In genomic region chr3:134253475-134254231, GRCh38 we compare ENCODE assay signal across 13 cellular contexts. TPM values are rescaled to one million over a fixed set of nuclear protein-coding genes. Genes with fewer than 3 reads are reported as not detected.
A peak's percentile ranks its signal among the peaks of the same experiment; 100 is the strongest.
DNase-seq lines count a peak whose midpoint lies in the region; ATAC-seq and TF ChIP-seq lines count a peak whose summit lies in the region.
"Had no signal": no experiment of that assay in that cellular context is flagged by ENCODE, and none has a peak within 500 bp of the region (broad histone marks: within the 10 kb centered on the region; RNA-seq: fewer than 3 reads in every experiment).

No MANE protein-coding gene starts in this region.

- no peak for DNase-seq in cardiac muscle cell (ENCODE audit: low read depth in 1 of 2, low spot score in 1 of 2)
- no peak for DNase-seq in Right ventricle myocardium superior
- DNase-seq in RPMI7951 (ENCODE audit: low read depth), result peak; percentile 81
- no peak for DNase-seq in endodermal cell
- no peak for DNase-seq in upper lobe of right lung
- DNase-seq in Kasumi-1 (lab: John Stamatoyannopoulos, UW), result no peak
- no peak for DNase-seq in NCI-H2171 treated with DMSO at 0.1 percent for 48 hours (lab: John Stamatoyannopoulos, UW)
- DNase-seq: activated CD4-positive, alpha-beta T cell treated with anti-CD3 and anti-CD28 coated beads for 1 hour; adrenal gland; hippocampal formation; tibial artery had no signal

- no peak overlapping the region for H3K9ac ChIP-seq in endodermal cell (ENCODE audit: extremely low read depth, low read length, poor library complexity, severe bottlenecking)

- peak overlapping the region; percentile 97 for H3K27ac ChIP-seq in cardiac muscle cell
- H3K27ac ChIP-seq in endodermal cell (ENCODE audit: low read depth, low read length), result no peak overlapping the region
- H3K27ac ChIP-seq in upper lobe of right lung, result no peak overlapping the region

- H3K9me3 Mint-ChIP-seq in endodermal cell, result no peaks in the 10 kb centered on the region

- H3K36me3 ChIP-seq in cardiac muscle cell, result no peaks in the 10 kb centered on the region
- no peaks in the 10 kb centered on the region for H3K36me3 ChIP-seq in endodermal cell (ENCODE audit: control insufficient read depth, insufficient read depth, low read length)
- H3K36me3 ChIP-seq in upper lobe of right lung, result no peaks in the 10 kb centered on the region
- H3K36me3 ChIP-seq: adrenal gland, tibial artery had no signal

- H3K4me3 Mint-ChIP-seq in endodermal cell, result no peak overlapping the region

- H3K27me3 ChIP-seq in cardiac muscle cell (no peaks in the 10 kb centered on the region), endodermal cell (ENCODE audit: control insufficient read depth, insufficient read depth, low read length, poor library complexity, severe bottlenecking) (no peaks in the 10 kb centered on the region), upper lobe of right lung (no peaks in the 10 kb centered on the region)
- H3K27me3 ChIP-seq: adrenal gland, tibial artery had no signal

- TF ChIP-seq CTCF in cardiac muscle cell (IDR thresholded peaks at IDR 0.05; ENCODE audit: low read depth, low read length) (no peak), endodermal cell (conservative IDR thresholded peaks at IDR 0.05) (no peak), upper lobe of right lung (IDR thresholded peaks at IDR 0.05) (no peak)

- 83 to 91% methylated on average over 2 of the region's 2 CpGs for WGBS in endodermal cell (ENCODE audit: insufficient coverage in 1 of 2, insufficient read length in 1 of 2), 2 experiments

- ATAC-seq in Right ventricle myocardium superior (ENCODE audit: poor library complexity), result no peak
- peak; percentile 28 for ATAC-seq in upper lobe of right lung
- no peak for ATAC-seq in GM18907 (IDR thresholded peaks at IDR 0.05; ENCODE audit: unreplicated experiment)
- ATAC-seq: Right ventricle myocardium inferior had no signal

- H3K4me1 ChIP-seq in cardiac muscle cell (ENCODE audit: low read depth) (peaks cover 33% of the 10 kb centered on the region), endodermal cell (ENCODE audit: control insufficient read depth, insufficient read depth, low read length) (peaks cover 11% of the 10 kb centered on the region), upper lobe of right lung (peaks cover 10% of the 10 kb centered on the region)

- H3K9me3 ChIP-seq in cardiac muscle cell (ENCODE audit: low read depth) (no peaks in the 10 kb centered on the region), endodermal cell (ENCODE audit: control insufficient read depth, low read length) (no peaks in the 10 kb centered on the region), upper lobe of right lung (no peaks in the 10 kb centered on the region)
- H3K9me3 ChIP-seq: adrenal gland, tibial artery had no signal

- H3K27ac Mint-ChIP-seq in endodermal cell, result peak overlapping the region; percentile 18

- H3K27me3 Mint-ChIP-seq in endodermal cell (ENCODE audit: insufficient read depth), result no peaks in the 10 kb centered on the region

- H3K36me3 Mint-ChIP-seq in endodermal cell (ENCODE audit: low read depth), result no peaks in the 10 kb centered on the region

- H3K4me3 ChIP-seq in cardiac muscle cell (no peak overlapping the region), endodermal cell (ENCODE audit: low read length) (no peak overlapping the region), upper lobe of right lung (no peak overlapping the region)
- H3K4me3 ChIP-seq: adrenal gland, tibial artery had no signal

- H3K4me1 Mint-ChIP-seq in endodermal cell, result peaks cover 26% of the 10 kb centered on the region

- intact Hi-C loops in Right ventricle myocardium superior (cut with DNase I), result loop anchor here (5.0 kb wide), 1 partner anchor 39 kb away; no protein-coding TSS in a partner anchor
- intact Hi-C loops in upper lobe of right lung (cut with DNase I), result no loop called here

RNA-seq across cellular contexts. Expression of gene RYK, which starts 3.0 kb away (rescaled TPM):
- total RNA-seq in cardiac muscle cell (65.9 and 73.3 TPM in 2 replicates), Right ventricle myocardium superior (34.2 TPM), endodermal cell (10 to 100 TPM; 79.2 to 85.5 TPM), upper lobe of right lung (56.6 TPM)
- polyA plus RNA-seq in cardiac muscle cell, result 61.8 and 75.5 TPM in 2 replicates
- total RNA-seq in RPMI7951 (2014; rRNA removed; shearing (Covaris generic)), result 88.9 and 89.6 TPM in 2 replicates
- polyA plus RNA-seq in endodermal cell (2013, experiment 1 of 2), result 70.3 TPM
- polyA plus RNA-seq in endodermal cell (2013, experiment 2 of 2), result 63.3 TPM
